ENCODE assay signal across 9 cellular contexts in the genomic region with DNA sequence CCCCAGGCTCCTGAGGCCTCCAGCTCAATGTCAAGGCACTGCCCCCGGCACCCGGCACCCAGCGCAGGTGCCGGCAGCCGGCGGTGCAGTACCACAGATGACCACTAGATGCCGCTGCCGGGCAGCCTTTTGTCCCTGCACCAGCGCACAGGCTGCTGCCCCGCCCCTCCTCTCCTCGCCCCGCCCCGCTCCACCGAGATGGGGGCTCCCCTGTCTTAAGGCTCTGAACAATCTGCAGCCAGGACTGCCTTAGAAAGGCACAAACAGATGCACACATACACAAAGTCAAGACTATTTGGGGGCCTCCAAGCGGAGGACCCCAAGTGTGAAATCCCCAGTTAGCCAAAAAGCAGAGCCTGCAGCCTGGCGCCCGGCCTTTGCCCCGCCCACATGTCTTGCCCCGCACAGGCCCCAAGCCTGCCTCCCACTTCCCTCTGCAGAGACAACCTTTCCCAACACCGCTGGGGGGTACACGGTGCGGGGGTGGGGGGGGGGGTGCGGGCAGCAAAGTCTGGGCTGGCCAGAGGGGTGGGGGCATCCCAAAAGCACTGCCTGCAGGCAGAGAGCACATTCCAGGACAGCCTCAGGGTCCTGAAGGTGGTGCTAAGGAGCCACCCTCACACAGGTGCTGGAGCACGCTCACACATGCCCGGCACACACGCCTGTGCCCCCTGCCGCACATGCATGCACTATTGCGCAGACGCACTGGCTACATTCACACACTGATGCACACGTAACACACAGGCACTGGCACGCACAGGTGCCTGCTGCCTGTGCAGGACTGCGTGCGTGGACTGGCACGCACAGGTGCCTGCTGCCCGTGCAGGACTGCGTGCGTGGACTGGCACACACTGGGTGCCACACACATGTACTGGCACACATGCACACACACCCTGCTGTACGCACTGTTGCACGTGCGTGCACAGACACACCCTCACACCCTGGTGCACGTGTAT. TPM values are rescaled to one million over a fixed set of nuclear protein-coding genes. Genes with fewer than 3 reads are reported as not detected.
DNase-seq lines count a peak whose midpoint lies in the region; ATAC-seq and TF ChIP-seq lines count a peak whose summit lies in the region.
"Had no signal": no experiment of that assay in that cellular context is flagged by ENCODE, and none has a peak within 500 bp of the region (broad histone marks: within the 10 kb centered on the region; RNA-seq: fewer than 3 reads in every experiment).

No MANE protein-coding gene starts in this region.

- TF ChIP-seq CTCF in left lung (IDR thresholded peaks at IDR 0.05) = peak; percentile 100

- no peak overlapping the region for H3K27ac ChIP-seq in left lung

- peaks cover 0 to 2% of the 10 kb centered on the region in 2 donors for H3K9me3 ChIP-seq in left lung

- H3K4me1 ChIP-seq in left lung = peaks cover 0 to 11% of the 10 kb centered on the region in 2 donors

- intact Hi-C loops in left lung (cut with DNase I) = loop anchor here in 1 of 2 donors (10.0 kb wide), 1 partner anchor 133 kb away; the partner anchor contains the start of gene TPRG1L

- peaks cover 0 to 21% of the 10 kb centered on the region in 2 donors for H3K36me3 ChIP-seq in left lung

- ATAC-seq in GM21529 (IDR thresholded peaks at IDR 0.05; ENCODE audit: unreplicated experiment) (peak; percentile 68), left lung (peak; percentile 92), HG03565 (IDR thresholded peaks at IDR 0.05; ENCODE audit: unreplicated experiment) (no peak)

- H3K27me3 ChIP-seq in left lung = no peaks in the 10 kb centered on the region

- no peak overlapping the region for H3K4me3 ChIP-seq in left lung

- DNase-seq in CMK (ENCODE audit: low read depth) (peak; percentile 27), NCI-H1694 treated with DMSO at 0.1 percent for 48 hours (lab: John Stamatoyannopoulos, UW) (peak; percentile 39), cerebellum (ENCODE audit: low spot score) (peak; percentile 92), left lung (peak; percentile 77 to 95)
- DNase-seq in activated CD4-positive, alpha-beta T cell treated with anti-CD3 and anti-CD28 coated beads for 4 hours = peak; percentile 74 to 83
- DNase-seq in stimulated activated CD4-positive, alpha-beta T cell treated with anti-CD3 and anti-CD28 coated beads, Interleukin-4, amount 100 ng/mL, for 48 hours (ENCODE audit: low read depth in 2 of 2) = peak; percentile 82 to 87

RNA-seq across cellular contexts. Expression of gene ARHGEF16, which starts 37.1 kb away (rescaled TPM):
- 0.45 TPM for total RNA-seq in cerebellum
- 10 to 100 TPM; 10.3 to 11.8 TPM for total RNA-seq in left lung
- total RNA-seq: T-helper 2 cell treated with Interferon-gamma antibody and Interleukin-4, amounts not matched to agents 100 ng/mL and 5 ng/mL, for 36 hours had no signal

Comparison
In these comparisons a context has a peak if more than half of its experiments do, and no peak if none do; other contexts are left out.
1. DNase-seq: peak in every context shown above with its lines; median percentile 92 in cerebellum; 86 in left lung; 84 in stimulated activated CD4-positive, alpha-beta T cell treated with anti-CD3 and anti-CD28 coated beads, Interleukin-4, amount 100 ng/mL, for 48 hours; 78 in activated CD4-positive, alpha-beta T cell treated with anti-CD3 and anti-CD28 coated beads for 4 hours; 39 in NCI-H1694 treated with DMSO at 0.1 percent for 48 hours; 27 in CMK.